Comparison of ENCODE assay signal across 1 cellular context in the genomic region with DNA sequence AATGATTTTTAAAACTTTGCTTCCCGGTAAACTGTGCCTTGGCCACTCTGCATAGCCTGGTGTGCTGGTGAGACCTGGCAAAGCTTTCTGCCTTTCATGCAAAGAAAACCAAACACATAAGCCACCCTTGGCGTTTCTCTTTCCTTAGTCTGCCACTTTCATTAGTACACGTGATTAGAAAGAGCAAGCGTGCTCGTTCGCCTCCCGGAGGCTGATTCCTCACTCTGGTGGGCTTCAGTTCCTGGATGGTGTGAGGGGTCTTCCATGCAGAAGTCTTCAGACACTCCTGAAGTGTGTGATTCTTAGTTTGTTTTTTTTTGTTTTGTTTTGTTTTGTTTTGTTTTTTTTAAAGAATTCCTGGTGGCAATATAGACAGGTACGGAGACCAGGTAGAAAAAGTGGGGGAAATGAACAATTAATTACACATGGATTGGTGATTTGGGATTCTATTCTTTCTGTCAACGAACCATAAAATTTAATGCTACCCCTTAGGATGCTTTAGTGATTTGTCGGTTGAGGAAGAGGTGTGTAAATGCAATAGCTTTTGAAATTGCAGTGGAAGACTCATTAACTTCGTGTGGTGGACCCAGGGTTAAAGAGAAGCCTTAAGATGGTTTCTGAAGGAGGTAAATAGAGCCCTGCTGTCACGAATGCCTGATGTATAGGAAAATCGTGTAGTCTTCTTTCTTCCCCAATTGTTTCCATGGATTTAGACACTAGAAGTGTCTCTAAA.
A peak's percentile ranks its signal among the peaks of the same experiment; 100 is the strongest.
TF ChIP-seq lines count a peak whose summit lies in the region.

No MANE protein-coding gene starts in this region.

TF ChIP-seq in HEK293, 187 proteins besides CTCF, POLR2A, EP300 and RAD21 (continued from another document and continues in another):
- TF ChIP-seq IKZF3 (tag by site-specific recombination; IDR thresholded peaks at IDR 0.05) (0 out of 2 replicates have a peak, but pooled peaks have one; percentile 12), ZNF366 (tag by site-specific recombination; conservative IDR thresholded peaks at IDR 0.05) (no peak), KLF10 (tag by site-specific recombination; IDR thresholded peaks at IDR 0.05) (no peak), ZNF2 (tag by site-specific recombination; IDR thresholded peaks at IDR 0.05) (peak; percentile 89), SP2 (tag by site-specific recombination; IDR thresholded peaks at IDR 0.05) (no peak), ZNF580 (tag by site-specific recombination; IDR thresholded peaks at IDR 0.05) (no peak; the same call in 1 of the 2 replicates), ZNF391 (tag by site-specific recombination; IDR thresholded peaks at IDR 0.05; ENCODE audit: borderline replicate concordance, low read depth) (0 out of 2 replicates have a peak, but pooled peaks have one; percentile 18), ZNF544 (tag by site-specific recombination; IDR thresholded peaks at IDR 0.05) (no peak), ZNF24 (tag by site-specific recombination; IDR thresholded peaks at IDR 0.05) (no peak), ZNF155 (tag by site-specific recombination; IDR thresholded peaks at IDR 0.05) (no peak), GFI1B (tag by site-specific recombination; IDR thresholded peaks at IDR 0.05) (no peak), ZNF785 (tag by site-specific recombination; IDR thresholded peaks at IDR 0.05) (no peak), ZNF335 (tag by site-specific recombination; conservative IDR thresholded peaks at IDR 0.05) (peak; percentile 96), ZFP69B (tag by site-specific recombination; IDR thresholded peaks at IDR 0.05) (peak; percentile 93), SP3 (tag by site-specific recombination; IDR thresholded peaks at IDR 0.05) (no peak), BCL11B (tag by site-specific recombination; IDR thresholded peaks at IDR 0.05; ENCODE audit: low read depth) (no peak), ZNF449 (tag by site-specific recombination; IDR thresholded peaks at IDR 0.05) (no peak), MZF1 (tag by site-specific recombination; IDR thresholded peaks at IDR 0.05; ENCODE audit: borderline replicate concordance) (no peak), ZNF707 (tag by site-specific recombination; IDR thresholded peaks at IDR 0.05) (no peak), ZNF624 (tag by site-specific recombination; IDR thresholded peaks at IDR 0.05) (no peak), TCF7L2 (IDR thresholded peaks at IDR 0.05; ENCODE audit: borderline replicate concordance, low read depth, low read length) (no peak), ZBTB7A (tag by site-specific recombination; IDR thresholded peaks at IDR 0.05; ENCODE audit: low read depth) (no peak), ZNF18 (tag by site-specific recombination; IDR thresholded peaks at IDR 0.05) (no peak), ZNF791 (tag by site-specific recombination; IDR thresholded peaks at IDR 0.05) (no peak), ZEB2 (tag by site-specific recombination; IDR thresholded peaks at IDR 0.05) (peak; percentile 92), ZSCAN23 (tag by site-specific recombination; IDR thresholded peaks at IDR 0.05) (no peak), ZBTB17 (tag by site-specific recombination; IDR thresholded peaks at IDR 0.05) (peak; percentile 21; the same call in 1 of the 2 replicates), INSM2 (tag by site-specific recombination; IDR thresholded peaks at IDR 0.05) (peak; percentile 24; the same call in 1 of the 2 replicates), PRDM1 (tag by site-specific recombination; IDR thresholded peaks at IDR 0.05) (peak; percentile 98), ZNF777 (tag by site-specific recombination; IDR thresholded peaks at IDR 0.05; ENCODE audit: borderline replicate concordance) (no peak), ZNF768 (tag by site-specific recombination; IDR thresholded peaks at IDR 0.05) (no peak), KLF16 (tag by site-specific recombination; IDR thresholded peaks at IDR 0.05) (0 out of 2 replicates have a peak, but pooled peaks have one; percentile 32), PRDM6 (tag by site-specific recombination; IDR thresholded peaks at IDR 0.05) (no peak)
- TF ChIP-seq, protein P1, sequence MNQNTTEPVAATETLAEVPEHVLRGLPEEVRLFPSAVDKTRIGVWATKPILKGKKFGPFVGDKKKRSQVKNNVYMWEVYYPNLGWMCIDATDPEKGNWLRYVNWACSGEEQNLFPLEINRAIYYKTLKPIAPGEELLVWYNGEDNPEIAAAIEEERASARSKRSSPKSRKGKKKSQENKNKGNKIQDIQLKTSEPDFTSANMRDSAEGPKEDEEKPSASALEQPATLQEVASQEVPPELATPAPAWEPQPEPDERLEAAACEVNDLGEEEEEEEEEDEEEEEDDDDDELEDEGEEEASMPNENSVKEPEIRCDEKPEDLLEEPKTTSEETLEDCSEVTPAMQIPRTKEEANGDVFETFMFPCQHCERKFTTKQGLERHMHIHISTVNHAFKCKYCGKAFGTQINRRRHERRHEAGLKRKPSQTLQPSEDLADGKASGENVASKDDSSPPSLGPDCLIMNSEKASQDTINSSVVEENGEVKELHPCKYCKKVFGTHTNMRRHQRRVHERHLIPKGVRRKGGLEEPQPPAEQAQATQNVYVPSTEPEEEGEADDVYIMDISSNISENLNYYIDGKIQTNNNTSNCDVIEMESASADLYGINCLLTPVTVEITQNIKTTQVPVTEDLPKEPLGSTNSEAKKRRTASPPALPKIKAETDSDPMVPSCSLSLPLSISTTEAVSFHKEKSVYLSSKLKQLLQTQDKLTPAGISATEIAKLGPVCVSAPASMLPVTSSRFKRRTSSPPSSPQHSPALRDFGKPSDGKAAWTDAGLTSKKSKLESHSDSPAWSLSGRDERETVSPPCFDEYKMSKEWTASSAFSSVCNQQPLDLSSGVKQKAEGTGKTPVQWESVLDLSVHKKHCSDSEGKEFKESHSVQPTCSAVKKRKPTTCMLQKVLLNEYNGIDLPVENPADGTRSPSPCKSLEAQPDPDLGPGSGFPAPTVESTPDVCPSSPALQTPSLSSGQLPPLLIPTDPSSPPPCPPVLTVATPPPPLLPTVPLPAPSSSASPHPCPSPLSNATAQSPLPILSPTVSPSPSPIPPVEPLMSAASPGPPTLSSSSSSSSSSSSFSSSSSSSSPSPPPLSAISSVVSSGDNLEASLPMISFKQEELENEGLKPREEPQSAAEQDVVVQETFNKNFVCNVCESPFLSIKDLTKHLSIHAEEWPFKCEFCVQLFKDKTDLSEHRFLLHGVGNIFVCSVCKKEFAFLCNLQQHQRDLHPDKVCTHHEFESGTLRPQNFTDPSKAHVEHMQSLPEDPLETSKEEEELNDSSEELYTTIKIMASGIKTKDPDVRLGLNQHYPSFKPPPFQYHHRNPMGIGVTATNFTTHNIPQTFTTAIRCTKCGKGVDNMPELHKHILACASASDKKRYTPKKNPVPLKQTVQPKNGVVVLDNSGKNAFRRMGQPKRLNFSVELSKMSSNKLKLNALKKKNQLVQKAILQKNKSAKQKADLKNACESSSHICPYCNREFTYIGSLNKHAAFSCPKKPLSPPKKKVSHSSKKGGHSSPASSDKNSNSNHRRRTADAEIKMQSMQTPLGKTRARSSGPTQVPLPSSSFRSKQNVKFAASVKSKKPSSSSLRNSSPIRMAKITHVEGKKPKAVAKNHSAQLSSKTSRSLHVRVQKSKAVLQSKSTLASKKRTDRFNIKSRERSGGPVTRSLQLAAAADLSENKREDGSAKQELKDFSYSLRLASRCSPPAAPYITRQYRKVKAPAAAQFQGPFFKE (tag by site-specific recombination; IDR thresholded peaks at IDR 0.05; ENCODE audit: borderline replicate concordance), result no peak
- TF ChIP-seq, protein P2, sequence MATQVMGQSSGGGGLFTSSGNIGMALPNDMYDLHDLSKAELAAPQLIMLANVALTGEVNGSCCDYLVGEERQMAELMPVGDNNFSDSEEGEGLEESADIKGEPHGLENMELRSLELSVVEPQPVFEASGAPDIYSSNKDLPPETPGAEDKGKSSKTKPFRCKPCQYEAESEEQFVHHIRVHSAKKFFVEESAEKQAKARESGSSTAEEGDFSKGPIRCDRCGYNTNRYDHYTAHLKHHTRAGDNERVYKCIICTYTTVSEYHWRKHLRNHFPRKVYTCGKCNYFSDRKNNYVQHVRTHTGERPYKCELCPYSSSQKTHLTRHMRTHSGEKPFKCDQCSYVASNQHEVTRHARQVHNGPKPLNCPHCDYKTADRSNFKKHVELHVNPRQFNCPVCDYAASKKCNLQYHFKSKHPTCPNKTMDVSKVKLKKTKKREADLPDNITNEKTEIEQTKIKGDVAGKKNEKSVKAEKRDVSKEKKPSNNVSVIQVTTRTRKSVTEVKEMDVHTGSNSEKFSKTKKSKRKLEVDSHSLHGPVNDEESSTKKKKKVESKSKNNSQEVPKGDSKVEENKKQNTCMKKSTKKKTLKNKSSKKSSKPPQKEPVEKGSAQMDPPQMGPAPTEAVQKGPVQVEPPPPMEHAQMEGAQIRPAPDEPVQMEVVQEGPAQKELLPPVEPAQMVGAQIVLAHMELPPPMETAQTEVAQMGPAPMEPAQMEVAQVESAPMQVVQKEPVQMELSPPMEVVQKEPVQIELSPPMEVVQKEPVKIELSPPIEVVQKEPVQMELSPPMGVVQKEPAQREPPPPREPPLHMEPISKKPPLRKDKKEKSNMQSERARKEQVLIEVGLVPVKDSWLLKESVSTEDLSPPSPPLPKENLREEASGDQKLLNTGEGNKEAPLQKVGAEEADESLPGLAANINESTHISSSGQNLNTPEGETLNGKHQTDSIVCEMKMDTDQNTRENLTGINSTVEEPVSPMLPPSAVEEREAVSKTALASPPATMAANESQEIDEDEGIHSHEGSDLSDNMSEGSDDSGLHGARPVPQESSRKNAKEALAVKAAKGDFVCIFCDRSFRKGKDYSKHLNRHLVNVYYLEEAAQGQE (tag by site-specific recombination; IDR thresholded peaks at IDR 0.05), result no peak
- TF ChIP-seq, protein P3, sequence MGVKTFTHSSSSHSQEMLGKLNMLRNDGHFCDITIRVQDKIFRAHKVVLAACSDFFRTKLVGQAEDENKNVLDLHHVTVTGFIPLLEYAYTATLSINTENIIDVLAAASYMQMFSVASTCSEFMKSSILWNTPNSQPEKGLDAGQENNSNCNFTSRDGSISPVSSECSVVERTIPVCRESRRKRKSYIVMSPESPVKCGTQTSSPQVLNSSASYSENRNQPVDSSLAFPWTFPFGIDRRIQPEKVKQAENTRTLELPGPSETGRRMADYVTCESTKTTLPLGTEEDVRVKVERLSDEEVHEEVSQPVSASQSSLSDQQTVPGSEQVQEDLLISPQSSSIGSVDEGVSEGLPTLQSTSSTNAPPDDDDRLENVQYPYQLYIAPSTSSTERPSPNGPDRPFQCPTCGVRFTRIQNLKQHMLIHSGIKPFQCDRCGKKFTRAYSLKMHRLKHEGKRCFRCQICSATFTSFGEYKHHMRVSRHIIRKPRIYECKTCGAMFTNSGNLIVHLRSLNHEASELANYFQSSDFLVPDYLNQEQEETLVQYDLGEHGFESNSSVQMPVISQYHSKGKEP (tag by site-specific recombination; IDR thresholded peaks at IDR 0.05), result peak; percentile 40; the same call in 1 of the 2 replicates
